Comparison of ENCODE assay signal across 1 cellular context in the genomic region with DNA sequence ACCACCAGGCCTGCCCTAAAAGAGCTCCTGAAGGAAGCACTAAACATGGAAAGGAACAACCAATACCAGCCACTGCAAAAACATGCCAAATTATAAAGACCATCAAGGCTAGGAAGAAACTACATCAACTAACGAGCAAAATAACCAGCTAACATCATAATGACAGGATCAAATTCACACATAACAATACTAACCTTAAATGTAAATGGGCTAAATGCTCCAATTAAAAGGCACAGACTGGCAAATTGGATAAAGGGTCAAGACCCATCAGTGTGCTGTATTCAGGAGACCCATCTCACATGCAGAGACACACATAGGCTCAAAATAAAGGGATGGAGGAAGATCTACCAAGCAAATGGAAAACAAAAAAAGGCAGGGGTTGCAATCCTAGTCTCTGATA.
TF ChIP-seq lines count a peak whose summit lies in the region.

No MANE protein-coding gene starts in this region.

TF ChIP-seq in K562, 482 proteins besides CTCF, POLR2A, EP300 and RAD21:
- TF ChIP-seq ZNF507 (tag; conservative IDR thresholded peaks at IDR 0.05) (peak; percentile 94), ZNF354B (CRISPR knock-in tag; IDR thresholded peaks at IDR 0.05) (0 out of 2 replicates have a peak, but pooled peaks have one; percentile 39)
